In the genomic region with DNA sequence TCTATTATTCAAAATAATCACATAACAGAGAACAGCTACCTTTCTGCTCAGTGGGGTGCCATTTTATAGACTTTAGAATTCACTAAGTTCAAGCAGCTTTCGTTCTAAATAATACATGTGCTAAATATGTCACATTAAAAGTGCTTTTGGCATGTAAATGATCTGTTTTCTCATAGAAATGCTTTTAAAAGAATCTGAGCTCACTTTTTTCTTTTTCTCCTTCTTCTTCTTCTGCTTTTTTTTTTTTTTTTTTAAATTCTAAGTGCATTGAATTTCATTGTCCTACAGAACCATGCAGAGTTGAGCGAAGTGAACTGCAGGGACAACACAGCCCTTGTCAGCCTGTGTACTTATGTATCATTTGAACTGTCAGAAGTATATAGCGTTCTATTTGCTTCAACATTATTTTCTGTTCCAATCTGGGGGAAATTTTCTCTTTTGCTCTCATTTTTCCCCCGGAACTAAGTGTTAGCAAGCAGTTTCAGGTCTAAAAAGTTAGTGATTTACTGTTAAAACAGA, we compare ENCODE assay signal across 27 cellular contexts.
"Had no signal": no experiment of that assay in that cellular context is flagged by ENCODE, and none has a peak within 500 bp of the region (broad histone marks: within the 10 kb centered on the region; RNA-seq: fewer than 3 reads in every experiment).

No MANE protein-coding gene starts in this region.

- H3K9me3 Mint-ChIP-seq: activated CD4-positive, alpha-beta memory T cell treated with anti-CD3 and anti-CD28 coated beads for 36 hours; activated CD4-positive, alpha-beta T cell treated with anti-CD3 and anti-CD28 coated beads, Interleukin-2, amount 10 ng/mL, durations not matched to agents 7 days and 5 days had no signal

- ATAC-seq: activated T-cell treated with anti-CD3 and anti-CD28 coated beads, Interleukin-2, amount 50 U/mL, for 4 hours; T-cell had no signal

- H3K4me2 ChIP-seq: PC-9 had no signal

- H3K36me3 Mint-ChIP-seq: activated CD4-positive, alpha-beta memory T cell treated with anti-CD3 and anti-CD28 coated beads for 36 hours; activated naive CD8-positive, alpha-beta T cell; T-cell had no signal

- H3K27me3 ChIP-seq: breast epithelium had no signal

- H3K4me1 ChIP-seq: breast epithelium had no signal

- H3K4me3 ChIP-seq: breast epithelium, PC-9 had no signal

- H3K27ac Mint-ChIP-seq: activated CD4-positive, alpha-beta memory T cell treated with anti-CD3 and anti-CD28 coated beads for 36 hours; activated CD4-positive, alpha-beta T cell treated with anti-CD3 and anti-CD28 coated beads, Interleukin-2, amount 10 ng/mL, durations not matched to agents 7 days and 5 days; activated naive CD4-positive, alpha-beta T cell treated with anti-CD3 and anti-CD28 coated beads for 36 hours; activated naive CD8-positive, alpha-beta T cell; T-cell had no signal

- H3K4me1 Mint-ChIP-seq: activated CD4-positive, alpha-beta T cell treated with anti-CD3 and anti-CD28 coated beads, Interleukin-2, amount 10 ng/mL, durations not matched to agents 7 days and 5 days; T-cell had no signal

- H3K36me3 ChIP-seq: breast epithelium had no signal

- DNase-seq: activated CD4-positive, alpha-beta memory T cell treated with anti-CD3 and anti-CD28 coated beads for 36 hours; activated CD4-positive, alpha-beta T cell treated with anti-CD3 and anti-CD28 coated beads, Interleukin-2, amount 10 ng/mL, durations not matched to agents 7 days and 5 days; activated CD4-positive, CD25-positive, alpha-beta regulatory T cell; activated CD8-positive, alpha-beta memory T cell treated with anti-CD3 and anti-CD28 coated beads for 24 hours; activated gamma-delta T cell; activated naive CD4-positive, alpha-beta T cell treated with anti-CD3 and anti-CD28 coated beads for 36 hours; activated T-cell treated with anti-CD3 and anti-CD28 coated beads, Interleukin-2, amount 50 U/mL, for 4 hours; amygdala; caudate nucleus; Kasumi-1; KBM-7; NCI-H1048; NCI-H146; NCI-H1930; NCI-H2171; NCI-H2227 treated with DMSO at 0.1 percent for 48 hours; NCI-H446 treated with DMSO at 0.1 percent for 48 hours; NCI-H526; NCI-H774; NK-92 treated with Interleukin-12 subunit alpha and Interleukin-12 subunit beta, amount 100 ng/mL, for 24 hours; PC-9; SIG-M5; T-cell; T-helper 2 cell; T1000 had no signal

- H3K27me3 Mint-ChIP-seq: activated CD4-positive, alpha-beta T cell treated with anti-CD3 and anti-CD28 coated beads, Interleukin-2, amount 10 ng/mL, durations not matched to agents 7 days and 5 days had no signal

- H2AFZ ChIP-seq: PC-9 had no signal

- H3K4me3 Mint-ChIP-seq: activated CD4-positive, alpha-beta memory T cell treated with anti-CD3 and anti-CD28 coated beads for 36 hours; activated CD4-positive, alpha-beta T cell treated with anti-CD3 and anti-CD28 coated beads, Interleukin-2, amount 10 ng/mL, durations not matched to agents 7 days and 5 days; activated naive CD4-positive, alpha-beta T cell treated with anti-CD3 and anti-CD28 coated beads for 36 hours; activated naive CD8-positive, alpha-beta T cell; activated T-cell treated with anti-CD3 and anti-CD28 coated beads, Interleukin-2, amount 50 U/mL, for 4 hours; T-cell had no signal

- H3K27ac ChIP-seq: breast epithelium, PC-9 had no signal
